1 cellular context compared by ENCODE assay signal in genomic region chr1:182604835-182605164, GRCh38.
TF ChIP-seq lines count a peak whose summit lies in the region.

No MANE protein-coding gene starts in this region.

TF ChIP-seq in SK-N-SH treated with all-trans-retinoic acid at 6 μM for 48 hours, 23 proteins besides CTCF, POLR2A, EP300 and RAD21 (continued from another document):
- TF ChIP-seq ESRRG (CRISPR knock-in tag; IDR thresholded peaks at IDR 0.05) (no peak), TSHZ2 (CRISPR knock-in tag; IDR thresholded peaks at IDR 0.05) (no peak), CSDC2 (CRISPR knock-in tag; IDR thresholded peaks at IDR 0.05) (no peak), ZNF565 (CRISPR knock-in tag; conservative IDR thresholded peaks at IDR 0.05; ENCODE audit: low read depth) (no peak), OSR1 (CRISPR knock-in tag; IDR thresholded peaks at IDR 0.05) (no peak), ZFP3 (CRISPR knock-in tag; IDR thresholded peaks at IDR 0.05) (no peak), PATZ1 (CRISPR knock-in tag; IDR thresholded peaks at IDR 0.05; ENCODE audit: borderline replicate concordance) (no peak), ZNF70 (CRISPR knock-in tag; IDR thresholded peaks at IDR 0.05) (no peak), ISL1 (CRISPR knock-in tag; IDR thresholded peaks at IDR 0.05) (no peak), SNAI2 (CRISPR knock-in tag; IDR thresholded peaks at IDR 0.05) (no peak), TOX (CRISPR knock-in tag; IDR thresholded peaks at IDR 0.05; ENCODE audit: borderline replicate concordance) (no peak), PPARA (CRISPR knock-in tag; IDR thresholded peaks at IDR 0.05; ENCODE audit: borderline replicate concordance) (no peak)
